27 cellular contexts compared by ENCODE assay signal in the genomic region with DNA sequence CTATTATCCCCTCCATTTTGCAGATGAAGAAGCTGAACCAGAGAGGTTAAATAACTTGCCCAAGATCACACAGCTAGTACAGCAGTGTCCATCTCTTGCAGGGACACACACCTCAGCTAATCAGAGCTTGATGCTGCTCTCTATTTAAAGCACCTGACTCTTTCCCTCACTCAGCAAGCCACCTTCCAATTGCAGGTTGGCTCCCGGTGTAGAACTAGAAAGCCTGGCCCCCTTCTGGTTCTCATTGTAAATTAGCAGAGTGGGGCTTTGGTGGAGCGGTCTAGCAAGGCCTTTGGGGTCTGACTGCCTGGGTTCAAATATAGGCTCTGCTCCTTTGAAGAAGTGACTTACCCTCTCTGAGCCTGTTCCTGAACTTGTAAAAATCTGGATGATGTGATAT.
"Had no signal": no experiment of that assay in that cellular context is flagged by ENCODE, and none has a peak within 500 bp of the region (broad histone marks: within the 10 kb centered on the region; RNA-seq: fewer than 3 reads in every experiment).

No MANE protein-coding gene starts in this region.

- ATAC-seq: activated T-helper 17 cell treated with anti-CD3 and anti-CD28 coated beads, Interleukin-2, amount 50 U/mL, for 72 hours; Panc1; Right ventricle myocardium inferior; T-cell had no signal

- H3K27me3 Mint-ChIP-seq: activated CD4-positive, alpha-beta memory T cell treated with anti-CD3 and anti-CD28 coated beads, Interleukin-2, amount 10 ng/mL, durations not matched to agents 7 days and 5 days; activated CD4-positive, alpha-beta T cell treated with anti-CD3 and anti-CD28 coated beads for 36 hours; activated naive CD8-positive, alpha-beta T cell; activated T-helper 17 cell treated with anti-CD3 and anti-CD28 coated beads, Interleukin-2, amount 50 U/mL, for 72 hours; T-cell had no signal

- H3K4me3 ChIP-seq: cardiac muscle cell, SK-N-MC had no signal

- H3K9me3 Mint-ChIP-seq: activated CD4-positive, alpha-beta memory T cell treated with anti-CD3 and anti-CD28 coated beads, Interleukin-2, amount 10 ng/mL, durations not matched to agents 7 days and 5 days; activated naive CD4-positive, alpha-beta T cell treated with anti-CD3 and anti-CD28 coated beads for 36 hours; activated T-helper 17 cell treated with anti-CD3 and anti-CD28 coated beads, Interleukin-2, amount 50 U/mL, for 72 hours; T-cell had no signal

- H3K4me3 Mint-ChIP-seq: activated CD4-positive, alpha-beta memory T cell treated with anti-CD3 and anti-CD28 coated beads, Interleukin-2, amount 10 ng/mL, durations not matched to agents 7 days and 5 days; activated CD4-positive, alpha-beta T cell treated with anti-CD3 and anti-CD28 coated beads for 36 hours; activated naive CD4-positive, alpha-beta T cell treated with anti-CD3 and anti-CD28 coated beads for 36 hours; activated T-helper 17 cell treated with anti-CD3 and anti-CD28 coated beads, Interleukin-2, amount 50 U/mL, for 72 hours had no signal

- H3K27ac ChIP-seq: brain microvascular endothelial cell, cardiac muscle cell, SK-N-MC, VCaP had no signal

- H3K4me1 Mint-ChIP-seq: activated T-helper 17 cell treated with anti-CD3 and anti-CD28 coated beads, Interleukin-2, amount 50 U/mL, for 72 hours had no signal

- H3K36me3 ChIP-seq: brain microvascular endothelial cell, cardiac muscle cell had no signal

- DNase-seq: activated CD4-positive, alpha-beta memory T cell treated with anti-CD3 and anti-CD28 coated beads, Interleukin-2, amount 10 ng/mL, durations not matched to agents 7 days and 5 days; activated CD4-positive, alpha-beta T cell treated with anti-CD3 and anti-CD28 coated beads for 36 hours; activated CD4-positive, alpha-beta T cell treated with anti-CD3 and anti-CD28 coated beads, Interleukin-2, amount 50 U/mL, for 1 hour; activated gamma-delta T cell; activated naive CD4-positive, alpha-beta T cell treated with anti-CD3 and anti-CD28 coated beads for 36 hours; activated T-cell treated with anti-CD3 and anti-CD28 coated beads for 4 hours; activated T-cell treated with anti-CD3 and anti-CD28 coated beads, Interleukin-2, amount 50 U/mL, for 48 hours; brain microvascular endothelial cell; cerebellar nuclear complex; NCI-H1048; NCI-H146; NCI-H1930; NCI-H2171; NCI-H2227 treated with DMSO at 0.1 percent for 48 hours; NCI-H446 treated with DMSO at 0.1 percent for 48 hours; NCI-H526; NCI-H774; OCI-M1; RPMI8226; T-cell had no signal

- H3K27ac Mint-ChIP-seq: activated CD4-positive, alpha-beta memory T cell treated with anti-CD3 and anti-CD28 coated beads, Interleukin-2, amount 10 ng/mL, durations not matched to agents 7 days and 5 days; activated CD4-positive, alpha-beta T cell treated with anti-CD3 and anti-CD28 coated beads for 36 hours; activated naive CD4-positive, alpha-beta T cell treated with anti-CD3 and anti-CD28 coated beads for 36 hours; activated naive CD8-positive, alpha-beta T cell; activated T-helper 17 cell treated with anti-CD3 and anti-CD28 coated beads, Interleukin-2, amount 50 U/mL, for 72 hours; T-cell had no signal

- H3K27me3 ChIP-seq: brain microvascular endothelial cell, cardiac muscle cell had no signal

- H3K36me3 Mint-ChIP-seq: T-cell had no signal
